ENCODE assay signal across 2 cellular contexts in genomic region chr1:110462093-110462492, GRCh38.
TF ChIP-seq lines count a peak whose summit lies in the region.

No MANE protein-coding gene starts in this region.

TF ChIP-seq in HEK293, 187 proteins besides CTCF, POLR2A, EP300 and RAD21:
- TF ChIP-seq ZNF121 (tag by site-specific recombination; IDR thresholded peaks at IDR 0.05) (no peak), ZBTB26 (tag by site-specific recombination; optimal IDR thresholded peaks at IDR 0.05) (no peak), ZBTB1 (tag by site-specific recombination; IDR thresholded peaks at IDR 0.05) (no peak), ZBTB11 (tag by site-specific recombination; conservative IDR thresholded peaks at IDR 0.05; ENCODE audit: low read depth) (no peak), KLF16 (tag by site-specific recombination; IDR thresholded peaks at IDR 0.05) (no peak), ZNF132 (tag by site-specific recombination; IDR thresholded peaks at IDR 0.05; ENCODE audit: borderline replicate concordance) (no peak), ZNF324 (tag by site-specific recombination; IDR thresholded peaks at IDR 0.05) (no peak), ZIC2 (tag by site-specific recombination; IDR thresholded peaks at IDR 0.05) (no peak), ZNF76 (tag by site-specific recombination; IDR thresholded peaks at IDR 0.05; ENCODE audit: borderline replicate concordance, low read depth) (no peak), ZNF146 (tag by site-specific recombination; IDR thresholded peaks at IDR 0.05) (peak; percentile 99), ZNF549 (tag by site-specific recombination; IDR thresholded peaks at IDR 0.05) (no peak), GLIS2 (tag by site-specific recombination; IDR thresholded peaks at IDR 0.05) (no peak), ZFP3 (tag by site-specific recombination; IDR thresholded peaks at IDR 0.05; ENCODE audit: low read depth) (no peak), ZNF610 (tag by site-specific recombination; IDR thresholded peaks at IDR 0.05; ENCODE audit: borderline replicate concordance) (no peak), ZNF223 (tag by site-specific recombination; IDR thresholded peaks at IDR 0.05) (no peak), ZNF521 (tag by site-specific recombination; IDR thresholded peaks at IDR 0.05) (no peak)
- TF ChIP-seq, protein P1, sequence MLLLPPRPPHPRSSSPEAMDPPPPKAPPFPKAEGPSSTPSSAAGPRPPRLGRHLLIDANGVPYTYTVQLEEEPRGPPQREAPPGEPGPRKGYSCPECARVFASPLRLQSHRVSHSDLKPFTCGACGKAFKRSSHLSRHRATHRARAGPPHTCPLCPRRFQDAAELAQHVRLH (tag by site-specific recombination; IDR thresholded peaks at IDR 0.05) = 0 out of 2 replicates have a peak, but pooled peaks have one; percentile 41
TF ChIP-seq in HEK293: peak in this region for 2.

TF ChIP-seq in K562, 482 proteins besides CTCF, POLR2A, EP300 and RAD21:
- no peak for TF ChIP-seq THRAP3 (IDR thresholded peaks at IDR 0.05; ENCODE audit: borderline replicate concordance)
- TF ChIP-seq STAT5B (CRISPR knock-in tag; IDR thresholded peaks at IDR 0.05) = no peak
- TF ChIP-seq, protein P2, sequence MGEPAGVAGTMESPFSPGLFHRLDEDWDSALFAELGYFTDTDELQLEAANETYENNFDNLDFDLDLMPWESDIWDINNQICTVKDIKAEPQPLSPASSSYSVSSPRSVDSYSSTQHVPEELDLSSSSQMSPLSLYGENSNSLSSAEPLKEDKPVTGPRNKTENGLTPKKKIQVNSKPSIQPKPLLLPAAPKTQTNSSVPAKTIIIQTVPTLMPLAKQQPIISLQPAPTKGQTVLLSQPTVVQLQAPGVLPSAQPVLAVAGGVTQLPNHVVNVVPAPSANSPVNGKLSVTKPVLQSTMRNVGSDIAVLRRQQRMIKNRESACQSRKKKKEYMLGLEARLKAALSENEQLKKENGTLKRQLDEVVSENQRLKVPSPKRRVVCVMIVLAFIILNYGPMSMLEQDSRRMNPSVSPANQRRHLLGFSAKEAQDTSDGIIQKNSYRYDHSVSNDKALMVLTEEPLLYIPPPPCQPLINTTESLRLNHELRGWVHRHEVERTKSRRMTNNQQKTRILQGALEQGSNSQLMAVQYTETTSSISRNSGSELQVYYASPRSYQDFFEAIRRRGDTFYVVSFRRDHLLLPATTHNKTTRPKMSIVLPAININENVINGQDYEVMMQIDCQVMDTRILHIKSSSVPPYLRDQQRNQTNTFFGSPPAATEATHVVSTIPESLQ (CRISPR knock-in tag; IDR thresholded peaks at IDR 0.05) = no peak
- no peak for TF ChIP-seq ZFPM2 (CRISPR knock-in tag; IDR thresholded peaks at IDR 0.05)
- no peak for TF ChIP-seq SAP30 (IDR thresholded peaks at IDR 0.05; ENCODE audit: borderline replicate concordance, insufficient read depth, low read depth, low read length, poor library complexity, severe bottlenecking)
- TF ChIP-seq MTA3 (IDR thresholded peaks at IDR 0.05; ENCODE audit: borderline replicate concordance) = no peak
- TF ChIP-seq BCOR (IDR thresholded peaks at IDR 0.05) = peak; percentile 40; the same call in 1 of the 2 replicates
- no peak for TF ChIP-seq JUNB (CRISPR knock-in tag; conservative IDR thresholded peaks at IDR 0.05)
- peak; percentile 91 for TF ChIP-seq RBM25 (IDR thresholded peaks at IDR 0.05; ENCODE audit: low read depth, low read length, severe bottlenecking)
- TF ChIP-seq, protein P3, sequence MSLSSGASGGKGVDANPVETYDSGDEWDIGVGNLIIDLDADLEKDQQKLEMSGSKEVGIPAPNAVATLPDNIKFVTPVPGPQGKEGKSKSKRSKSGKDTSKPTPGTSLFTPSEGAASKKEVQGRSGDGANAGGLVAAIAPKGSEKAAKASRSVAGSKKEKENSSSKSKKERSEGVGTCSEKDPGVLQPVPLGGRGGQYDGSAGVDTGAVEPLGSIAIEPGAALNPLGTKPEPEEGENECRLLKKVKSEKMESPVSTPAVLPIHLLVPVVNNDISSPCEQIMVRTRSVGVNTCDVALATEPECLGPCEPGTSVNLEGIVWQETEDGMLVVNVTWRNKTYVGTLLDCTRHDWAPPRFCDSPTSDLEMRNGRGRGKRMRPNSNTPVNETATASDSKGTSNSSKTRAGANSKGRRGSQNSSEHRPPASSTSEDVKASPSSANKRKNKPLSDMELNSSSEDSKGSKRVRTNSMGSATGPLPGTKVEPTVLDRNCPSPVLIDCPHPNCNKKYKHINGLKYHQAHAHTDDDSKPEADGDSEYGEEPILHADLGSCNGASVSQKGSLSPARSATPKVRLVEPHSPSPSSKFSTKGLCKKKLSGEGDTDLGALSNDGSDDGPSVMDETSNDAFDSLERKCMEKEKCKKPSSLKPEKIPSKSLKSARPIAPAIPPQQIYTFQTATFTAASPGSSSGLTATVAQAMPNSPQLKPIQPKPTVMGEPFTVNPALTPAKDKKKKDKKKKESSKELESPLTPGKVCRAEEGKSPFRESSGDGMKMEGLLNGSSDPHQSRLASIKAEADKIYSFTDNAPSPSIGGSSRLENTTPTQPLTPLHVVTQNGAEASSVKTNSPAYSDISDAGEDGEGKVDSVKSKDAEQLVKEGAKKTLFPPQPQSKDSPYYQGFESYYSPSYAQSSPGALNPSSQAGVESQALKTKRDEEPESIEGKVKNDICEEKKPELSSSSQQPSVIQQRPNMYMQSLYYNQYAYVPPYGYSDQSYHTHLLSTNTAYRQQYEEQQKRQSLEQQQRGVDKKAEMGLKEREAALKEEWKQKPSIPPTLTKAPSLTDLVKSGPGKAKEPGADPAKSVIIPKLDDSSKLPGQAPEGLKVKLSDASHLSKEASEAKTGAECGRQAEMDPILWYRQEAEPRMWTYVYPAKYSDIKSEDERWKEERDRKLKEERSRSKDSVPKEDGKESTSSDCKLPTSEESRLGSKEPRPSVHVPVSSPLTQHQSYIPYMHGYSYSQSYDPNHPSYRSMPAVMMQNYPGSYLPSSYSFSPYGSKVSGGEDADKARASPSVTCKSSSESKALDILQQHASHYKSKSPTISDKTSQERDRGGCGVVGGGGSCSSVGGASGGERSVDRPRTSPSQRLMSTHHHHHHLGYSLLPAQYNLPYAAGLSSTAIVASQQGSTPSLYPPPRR (CRISPR knock-in tag; IDR thresholded peaks at IDR 0.05; ENCODE audit: borderline replicate concordance) = no peak
- peak; percentile 99 for TF ChIP-seq ZNF146 (CRISPR knock-in tag; IDR thresholded peaks at IDR 0.05; ENCODE audit: unreplicated experiment)
- TF ChIP-seq ZNF217 (CRISPR knock-in tag; IDR thresholded peaks at IDR 0.05) = no peak
- no peak for TF ChIP-seq ZNF79 (CRISPR knock-in tag; IDR thresholded peaks at IDR 0.05; ENCODE audit: low read depth)
- TF ChIP-seq KAT8 (IDR thresholded peaks at IDR 0.05; ENCODE audit: low read depth) = no peak
- TF ChIP-seq, protein P4, sequence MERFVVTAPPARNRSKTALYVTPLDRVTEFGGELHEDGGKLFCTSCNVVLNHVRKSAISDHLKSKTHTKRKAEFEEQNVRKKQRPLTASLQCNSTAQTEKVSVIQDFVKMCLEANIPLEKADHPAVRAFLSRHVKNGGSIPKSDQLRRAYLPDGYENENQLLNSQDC (CRISPR knock-in tag; IDR thresholded peaks at IDR 0.05) = no peak
